Comparison of ENCODE assay signal across 1 cellular context in genomic region chr3:49158108-49158709, GRCh38.
TF ChIP-seq lines count a peak whose summit lies in the region.

No MANE protein-coding gene starts in this region.

TF ChIP-seq in HepG2, 621 proteins besides CTCF, POLR2A, EP300 and RAD21 (continued from another document and continues in another):
- peak; percentile 97 for TF ChIP-seq ESRRA (CRISPR knock-in tag; IDR thresholded peaks at IDR 0.05; ENCODE audit: low read depth)
- TF ChIP-seq, protein P1, sequence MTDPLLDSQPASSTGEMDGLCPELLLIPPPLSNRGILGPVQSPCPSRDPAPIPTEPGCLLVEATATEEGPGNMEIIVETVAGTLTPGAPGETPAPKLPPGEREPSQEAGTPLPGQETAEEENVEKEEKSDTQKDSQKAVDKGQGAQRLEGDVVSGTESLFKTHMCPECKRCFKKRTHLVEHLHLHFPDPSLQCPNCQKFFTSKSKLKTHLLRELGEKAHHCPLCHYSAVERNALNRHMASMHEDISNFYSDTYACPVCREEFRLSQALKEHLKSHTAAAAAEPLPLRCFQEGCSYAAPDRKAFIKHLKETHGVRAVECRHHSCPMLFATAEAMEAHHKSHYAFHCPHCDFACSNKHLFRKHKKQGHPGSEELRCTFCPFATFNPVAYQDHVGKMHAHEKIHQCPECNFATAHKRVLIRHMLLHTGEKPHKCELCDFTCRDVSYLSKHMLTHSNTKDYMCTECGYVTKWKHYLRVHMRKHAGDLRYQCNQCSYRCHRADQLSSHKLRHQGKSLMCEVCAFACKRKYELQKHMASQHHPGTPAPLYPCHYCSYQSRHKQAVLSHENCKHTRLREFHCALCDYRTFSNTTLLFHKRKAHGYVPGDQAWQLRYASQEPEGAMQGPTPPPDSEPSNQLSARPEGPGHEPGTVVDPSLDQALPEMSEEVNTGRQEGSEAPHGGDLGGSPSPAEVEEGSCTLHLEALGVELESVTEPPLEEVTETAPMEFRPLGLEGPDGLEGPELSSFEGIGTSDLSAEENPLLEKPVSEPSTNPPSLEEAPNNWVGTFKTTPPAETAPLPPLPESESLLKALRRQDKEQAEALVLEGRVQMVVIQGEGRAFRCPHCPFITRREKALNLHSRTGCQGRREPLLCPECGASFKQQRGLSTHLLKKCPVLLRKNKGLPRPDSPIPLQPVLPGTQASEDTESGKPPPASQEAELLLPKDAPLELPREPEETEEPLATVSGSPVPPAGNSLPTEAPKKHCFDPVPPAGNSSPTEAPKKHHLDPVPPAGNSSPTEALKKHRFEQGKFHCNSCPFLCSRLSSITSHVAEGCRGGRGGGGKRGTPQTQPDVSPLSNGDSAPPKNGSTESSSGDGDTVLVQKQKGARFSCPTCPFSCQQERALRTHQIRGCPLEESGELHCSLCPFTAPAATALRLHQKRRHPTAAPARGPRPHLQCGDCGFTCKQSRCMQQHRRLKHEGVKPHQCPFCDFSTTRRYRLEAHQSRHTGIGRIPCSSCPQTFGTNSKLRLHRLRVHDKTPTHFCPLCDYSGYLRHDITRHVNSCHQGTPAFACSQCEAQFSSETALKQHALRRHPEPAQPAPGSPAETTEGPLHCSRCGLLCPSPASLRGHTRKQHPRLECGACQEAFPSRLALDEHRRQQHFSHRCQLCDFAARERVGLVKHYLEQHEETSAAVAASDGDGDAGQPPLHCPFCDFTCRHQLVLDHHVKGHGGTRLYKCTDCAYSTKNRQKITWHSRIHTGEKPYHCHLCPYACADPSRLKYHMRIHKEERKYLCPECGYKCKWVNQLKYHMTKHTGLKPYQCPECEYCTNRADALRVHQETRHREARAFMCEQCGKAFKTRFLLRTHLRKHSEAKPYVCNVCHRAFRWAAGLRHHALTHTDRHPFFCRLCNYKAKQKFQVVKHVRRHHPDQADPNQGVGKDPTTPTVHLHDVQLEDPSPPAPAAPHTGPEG (CRISPR knock-in tag; IDR thresholded peaks at IDR 0.05), result no peak
- TF ChIP-seq KDM4B (CRISPR knock-in tag; IDR thresholded peaks at IDR 0.05), result no peak
- TF ChIP-seq ARNTL (CRISPR knock-in tag; IDR thresholded peaks at IDR 0.05), result no peak
- no peak for TF ChIP-seq JUND (CRISPR knock-in tag; IDR thresholded peaks at IDR 0.05)
- TF ChIP-seq ZNF136 (CRISPR knock-in tag; IDR thresholded peaks at IDR 0.05; ENCODE audit: low read depth), result no peak
- TF ChIP-seq ZNF597 (CRISPR knock-in tag; IDR thresholded peaks at IDR 0.05), result no peak
- TF ChIP-seq ZNF496 (CRISPR knock-in tag; IDR thresholded peaks at IDR 0.05; ENCODE audit: insufficient replicate concordance), result no peak
- TF ChIP-seq NFIC (IDR thresholded peaks at IDR 0.05; ENCODE audit: low read length), result no peak
- TF ChIP-seq FOXK1 (CRISPR knock-in tag; IDR thresholded peaks at IDR 0.05; ENCODE audit: borderline replicate concordance, low read depth), result no peak
- TF ChIP-seq RFX3 (CRISPR knock-in tag; IDR thresholded peaks at IDR 0.05), result no peak
- TF ChIP-seq TEAD3 (CRISPR knock-in tag; optimal IDR thresholded peaks at IDR 0.05; ENCODE audit: borderline replicate concordance), result no peak
- TF ChIP-seq SOX5 (CRISPR knock-in tag; IDR thresholded peaks at IDR 0.05; ENCODE audit: borderline replicate concordance), result no peak
- TF ChIP-seq KDM5A (IDR thresholded peaks at IDR 0.05; ENCODE audit: borderline replicate concordance, low read length), result no peak
- no peak for TF ChIP-seq XBP1 (CRISPR knock-in tag; IDR thresholded peaks at IDR 0.05)
- peak; percentile 93 for TF ChIP-seq NR2F2 (IDR thresholded peaks at IDR 0.05; ENCODE audit: borderline replicate concordance, low read depth)
- TF ChIP-seq ZFP36L1 (CRISPR knock-in tag; IDR thresholded peaks at IDR 0.05), result no peak
- peak; percentile 14; the same call in 1 of the 2 replicates for TF ChIP-seq POLR2G (IDR thresholded peaks at IDR 0.05; ENCODE audit: low read depth, low read length)
- no peak for TF ChIP-seq ZNF768 (CRISPR knock-in tag; IDR thresholded peaks at IDR 0.05)
- no peak for TF ChIP-seq MXD4 (CRISPR knock-in tag; IDR thresholded peaks at IDR 0.05)
- peak; percentile 46; the same call in 1 of the 2 replicates for TF ChIP-seq KDM1A (CRISPR knock-in tag; IDR thresholded peaks at IDR 0.05)
- TF ChIP-seq FOXM1 (CRISPR knock-in tag; IDR thresholded peaks at IDR 0.05), result no peak
- no peak for TF ChIP-seq ZNF639 (CRISPR knock-in tag; conservative IDR thresholded peaks at IDR 0.05)
- no peak for TF ChIP-seq ZNF770 (CRISPR knock-in tag; IDR thresholded peaks at IDR 0.05)
- peak; percentile 39; the same call in 1 of the 2 replicates for TF ChIP-seq GATAD1 (CRISPR knock-in tag; IDR thresholded peaks at IDR 0.05)
- no peak for TF ChIP-seq TRIM24 (CRISPR knock-in tag; IDR thresholded peaks at IDR 0.05)
- TF ChIP-seq BORCS8-MEF2B (CRISPR knock-in tag; IDR thresholded peaks at IDR 0.05), result no peak
- TF ChIP-seq CENPX (CRISPR knock-in tag; IDR thresholded peaks at IDR 0.05), result no peak
- TF ChIP-seq, protein P2, sequence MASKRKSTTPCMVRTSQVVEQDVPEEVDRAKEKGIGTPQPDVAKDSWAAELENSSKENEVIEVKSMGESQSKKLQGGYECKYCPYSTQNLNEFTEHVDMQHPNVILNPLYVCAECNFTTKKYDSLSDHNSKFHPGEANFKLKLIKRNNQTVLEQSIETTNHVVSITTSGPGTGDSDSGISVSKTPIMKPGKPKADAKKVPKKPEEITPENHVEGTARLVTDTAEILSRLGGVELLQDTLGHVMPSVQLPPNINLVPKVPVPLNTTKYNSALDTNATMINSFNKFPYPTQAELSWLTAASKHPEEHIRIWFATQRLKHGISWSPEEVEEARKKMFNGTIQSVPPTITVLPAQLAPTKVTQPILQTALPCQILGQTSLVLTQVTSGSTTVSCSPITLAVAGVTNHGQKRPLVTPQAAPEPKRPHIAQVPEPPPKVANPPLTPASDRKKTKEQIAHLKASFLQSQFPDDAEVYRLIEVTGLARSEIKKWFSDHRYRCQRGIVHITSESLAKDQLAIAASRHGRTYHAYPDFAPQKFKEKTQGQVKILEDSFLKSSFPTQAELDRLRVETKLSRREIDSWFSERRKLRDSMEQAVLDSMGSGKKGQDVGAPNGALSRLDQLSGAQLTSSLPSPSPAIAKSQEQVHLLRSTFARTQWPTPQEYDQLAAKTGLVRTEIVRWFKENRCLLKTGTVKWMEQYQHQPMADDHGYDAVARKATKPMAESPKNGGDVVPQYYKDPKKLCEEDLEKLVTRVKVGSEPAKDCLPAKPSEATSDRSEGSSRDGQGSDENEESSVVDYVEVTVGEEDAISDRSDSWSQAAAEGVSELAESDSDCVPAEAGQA (IDR thresholded peaks at IDR 0.05; ENCODE audit: low read depth), result no peak
- TF ChIP-seq, protein P2 (CRISPR knock-in tag; IDR thresholded peaks at IDR 0.05; ENCODE audit: borderline replicate concordance), result no peak
- peak; percentile 55; the same call in 1 of the 2 replicates for TF ChIP-seq RXRB (CRISPR knock-in tag; IDR thresholded peaks at IDR 0.05; ENCODE audit: borderline replicate concordance)
- no peak for TF ChIP-seq ZNF619 (CRISPR knock-in tag; IDR thresholded peaks at IDR 0.05)
- TF ChIP-seq ZNF234 (CRISPR knock-in tag; conservative IDR thresholded peaks at IDR 0.05), result no peak
- TF ChIP-seq ZNF563 (CRISPR knock-in tag; IDR thresholded peaks at IDR 0.05), result no peak
- no peak for TF ChIP-seq MLLT10 (CRISPR knock-in tag; IDR thresholded peaks at IDR 0.05)
- TF ChIP-seq HIVEP1 (CRISPR knock-in tag; IDR thresholded peaks at IDR 0.05), result no peak
- TF ChIP-seq ZKSCAN8 (CRISPR knock-in tag; IDR thresholded peaks at IDR 0.05; ENCODE audit: borderline replicate concordance), result no peak
- no peak for TF ChIP-seq HDAC6 (IDR thresholded peaks at IDR 0.05; ENCODE audit: low read depth, low read length)
- TF ChIP-seq ZNF549 (CRISPR knock-in tag; IDR thresholded peaks at IDR 0.05), result no peak
- TF ChIP-seq STAT6 (CRISPR knock-in tag; IDR thresholded peaks at IDR 0.05; ENCODE audit: borderline replicate concordance), result no peak
